ENCODE assay signal across 28 cellular contexts in the genomic region with DNA sequence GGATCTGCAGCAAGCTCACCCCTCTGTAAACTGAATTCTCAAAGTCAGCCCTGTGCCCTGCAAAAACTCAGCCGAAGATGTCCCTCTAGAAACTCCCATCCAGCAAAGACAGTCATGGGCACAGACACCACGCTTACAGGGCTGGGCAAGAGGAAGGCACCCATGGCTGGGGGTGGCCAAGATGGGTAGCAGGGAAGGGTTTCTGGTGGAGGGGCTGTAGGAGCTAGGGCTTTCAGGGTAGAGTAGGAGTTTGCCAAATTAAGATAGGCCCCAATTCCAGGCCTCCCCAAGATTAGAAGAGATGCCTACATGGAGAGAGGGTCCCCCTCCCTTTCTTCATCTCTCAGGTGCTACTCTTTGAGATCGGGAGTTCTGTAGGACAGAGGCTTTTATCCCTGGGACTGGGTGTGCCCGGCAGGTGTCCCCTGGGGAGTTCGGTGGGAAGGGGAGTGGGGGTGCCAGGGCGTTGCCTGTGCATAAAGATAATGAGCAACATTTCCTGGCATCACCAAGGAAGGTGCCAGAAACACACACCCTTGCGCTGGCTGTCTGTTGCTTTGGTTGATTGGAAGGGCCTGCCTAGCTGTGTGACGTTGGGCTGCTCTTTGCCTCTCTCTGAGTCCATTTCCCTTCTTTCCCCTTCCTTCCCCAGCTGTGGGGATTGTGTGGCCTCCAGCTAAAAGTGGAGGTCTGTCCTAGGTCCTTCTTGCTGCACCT. TPM values are rescaled to one million over a fixed set of nuclear protein-coding genes. Genes with fewer than 3 reads are reported as not detected.
DNase-seq lines count a peak whose midpoint lies in the region; TF ChIP-seq lines count a peak whose summit lies in the region.
"Had no signal": no experiment of that assay in that cellular context is flagged by ENCODE, and none has a peak within 500 bp of the region (broad histone marks: within the 10 kb centered on the region; RNA-seq: fewer than 3 reads in every experiment).

No MANE protein-coding gene starts in this region.

- no peak overlapping the region for H2BK5ac ChIP-seq in neuronal stem cell (ENCODE audit: low read length)

- H2BK120ac ChIP-seq in neuronal stem cell (ENCODE audit: low read depth, low read length) = no peak overlapping the region

- H3K27me3 ChIP-seq in neuronal stem cell (ENCODE audit: control insufficient read depth in 3 of 3, insufficient read depth in 3 of 3, low read depth in 1 of 3, low read length in 3 of 3) = no peaks in the 10 kb centered on the region
- H3K27me3 ChIP-seq: BLaER1 treated with 17β-estradiol and CSF1 and Interleukin-3, amounts not matched to agents 10 nM and 100 nM; SJCRH30 had no signal

- no peak overlapping the region for H3K23ac ChIP-seq in neuronal stem cell (ENCODE audit: low read depth, low read length, poor library complexity)

- no peak overlapping the region for H2AFZ ChIP-seq in neuronal stem cell (ENCODE audit: low read length)
- H2AFZ ChIP-seq: PC-9 had no signal

- WGBS in neuronal stem cell (ENCODE audit: extremely low coverage in 2 of 2, insufficient read length in 2 of 2, insufficient replicate concordance in 1 of 2), 2 donors = no CpG with 5 or more reads among the region's 8 CpGs

- no peaks in the 10 kb centered on the region for H3K36me3 ChIP-seq in neuronal stem cell (replicated peaks in 1 of 2; ENCODE audit: control insufficient read depth in 2 of 2, insufficient read depth in 2 of 2, low read length in 2 of 2)
- H3K36me3 ChIP-seq: BLaER1 treated with 17β-estradiol and CSF1 and Interleukin-3, amounts not matched to agents 10 nM and 100 nM; SJCRH30 had no signal

- peak overlapping the region; percentile 48 for H3K18ac ChIP-seq in neuronal stem cell (ENCODE audit: low read length)

- H2BK15ac ChIP-seq in neuronal stem cell (ENCODE audit: low read length) = no peak overlapping the region

- H3K9ac ChIP-seq in neuronal stem cell (ENCODE audit: low read depth, low read length, poor library complexity) = no peak overlapping the region
- H3K9ac ChIP-seq: BLaER1 treated with 17β-estradiol and CSF1 and Interleukin-3, amounts not matched to agents 10 nM and 100 nM had no signal

- no peak overlapping the region for H3K4ac ChIP-seq in neuronal stem cell (ENCODE audit: low read length)

- no peak overlapping the region for H3K27ac ChIP-seq in neuronal stem cell (replicated peaks; ENCODE audit: low read length)
- no peak overlapping the region for H3K27ac ChIP-seq in caudate nucleus (ENCODE audit: low read depth, low read length)
- H3K27ac ChIP-seq: A549; BLaER1 treated with 17β-estradiol and CSF1 and Interleukin-3, amounts not matched to agents 10 nM and 100 nM; PC-9; SJCRH30 had no signal

- no peaks in the 10 kb centered on the region for H3K9me3 Mint-ChIP-seq in endothelial cell (ENCODE audit: unreplicated experiment)
- H3K9me3 Mint-ChIP-seq: CD4-positive, alpha-beta T cell had no signal

- no peak overlapping the region for H4K91ac ChIP-seq in neuronal stem cell (ENCODE audit: low read depth, low read length, poor library complexity)

- H4K8ac ChIP-seq in neuronal stem cell (ENCODE audit: low read depth, low read length) = peak overlapping the region; percentile 17

- H3K4me1 Mint-ChIP-seq in endothelial cell (ENCODE audit: unreplicated experiment) = peaks cover 3% of the 10 kb centered on the region

- H3K4me1 ChIP-seq in neuronal stem cell (ENCODE audit: control insufficient read depth in 2 of 2, insufficient read depth in 1 of 2, low read depth in 1 of 2, low read length in 2 of 2) = no peaks in the 10 kb centered on the region
- H3K4me1 ChIP-seq: A549, SJCRH30 had no signal

- no peak overlapping the region for H2BK12ac ChIP-seq in neuronal stem cell (ENCODE audit: low read length)

- no peak overlapping the region for H3K4me2 ChIP-seq in neuronal stem cell (ENCODE audit: insufficient read depth, low read length, poor library complexity, severe bottlenecking)
- H3K4me2 ChIP-seq: A549; BLaER1 treated with 17β-estradiol and CSF1 and Interleukin-3, amounts not matched to agents 10 nM and 100 nM; PC-9 had no signal

- H3K27ac Mint-ChIP-seq in endothelial cell (ENCODE audit: unreplicated experiment) = peak overlapping the region; percentile 20
- H3K27ac Mint-ChIP-seq: CD4-positive, alpha-beta T cell had no signal

- H3K4me3 Mint-ChIP-seq in endothelial cell (ENCODE audit: unreplicated experiment) = no peak overlapping the region
- H3K4me3 Mint-ChIP-seq: CD4-positive, alpha-beta T cell had no signal

- H3K14ac ChIP-seq in neuronal stem cell (ENCODE audit: low read length) = no peak overlapping the region

- H3K79me1 ChIP-seq in neuronal stem cell (ENCODE audit: low read depth, low read length) = peaks cover 2% of the 10 kb centered on the region

- H3K27me3 Mint-ChIP-seq in endothelial cell (ENCODE audit: unreplicated experiment) = peaks cover 8% of the 10 kb centered on the region
- H3K27me3 Mint-ChIP-seq: CD4-positive, alpha-beta T cell had no signal

- no peaks in the 10 kb centered on the region for H3K9me3 ChIP-seq in neuronal stem cell (replicated peaks in 1 of 2; ENCODE audit: control insufficient read depth in 2 of 2, insufficient read depth in 1 of 2, low read depth in 1 of 2, low read length in 2 of 2)
- H3K9me3 ChIP-seq: A549; BLaER1 treated with 17β-estradiol and CSF1 and Interleukin-3, amounts not matched to agents 10 nM and 100 nM; SJCRH30 had no signal

- DNase-seq in NCI-H69 (lab: John Stamatoyannopoulos, UW) (peak; percentile 78), endothelial cell (ENCODE audit: low spot score) (no peak), neuronal stem cell (ENCODE audit: low spot score) (no peak), caudate nucleus (lab: John Stamatoyannopoulos, UW) (no peak), cortex of kidney (lab: John Stamatoyannopoulos, UW) (no peak)
- DNase-seq in stimulated activated CD4-positive, alpha-beta T cell treated with anti-CD3 and anti-CD28 coated beads, Interleukin-2, amount 100 ng/mL, for 48 hours = no peak
- DNase-seq in NK-92 treated with Interleukin-12 subunit alpha and Interleukin-12 subunit beta, amount 100 ng/mL, for 24 hours (lab: John Stamatoyannopoulos, UW) = no peak
- DNase-seq: AML-193; CD4-positive, alpha-beta T cell; COR-L47; DMS53; Karpas-422; NCI-H1092; NCI-H1417 treated with DMSO at 0.1 percent for 48 hours; NCI-H1694 treated with DMSO at 0.1 percent for 48 hours; NCI-H2081; NCI-H2171; NCI-H345; NCI-H510A treated with DMSO at 0.1 percent for 48 hours; NCI-H774; PC-9; SJCRH30 had no signal

- peak overlapping the region; percentile 37 for H2AK5ac ChIP-seq in neuronal stem cell (ENCODE audit: low read depth, low read length)

- no peak overlapping the region for H3K4me3 ChIP-seq in neuronal stem cell (ENCODE audit: low read length in 2 of 2)
- H3K4me3 ChIP-seq: A549; BLaER1 treated with 17β-estradiol and CSF1 and Interleukin-3, amounts not matched to agents 10 nM and 100 nM; PC-9; SJCRH30 had no signal

- no peak for TF ChIP-seq CTCF in endothelial cell (IDR thresholded peaks at IDR 0.05; ENCODE audit: unreplicated experiment)

- no peaks in the 10 kb centered on the region for H3K36me3 Mint-ChIP-seq in endothelial cell (ENCODE audit: low read depth, unreplicated experiment)

RNA-seq across cellular contexts. Expression of gene NRTN, which starts 9.4 kb away (rescaled TPM):
- 0.56 TPM for total RNA-seq in endothelial cell (ENCODE audit: unreplicated experiment)
- 8.2 TPM for polyA plus RNA-seq in neuronal stem cell (2013, experiment 1 of 2)
- 7.9 TPM for polyA plus RNA-seq in neuronal stem cell (2013, experiment 2 of 2)
- total RNA-seq: HT-29, RPMI7951 had no signal

RNA-seq across cellular contexts. Expression of gene DUS3L, which starts 23.3 kb away (rescaled TPM):
- 16.2 TPM for total RNA-seq in endothelial cell (ENCODE audit: unreplicated experiment)
- 11.6 TPM for polyA plus RNA-seq in neuronal stem cell (2013, experiment 1 of 2)
- polyA plus RNA-seq in neuronal stem cell (2013, experiment 2 of 2) = 10.8 TPM

RNA-seq across cellular contexts. Expression of gene FUT6, which starts 25.2 kb away (rescaled TPM):
- total RNA-seq in endothelial cell (ENCODE audit: unreplicated experiment) = 0.18 TPM
- polyA plus RNA-seq in neuronal stem cell (2013, experiment 1 of 2) = 0.11 TPM
- 0.06 TPM for polyA plus RNA-seq in neuronal stem cell (2013, experiment 2 of 2)
- total RNA-seq: H4, HT-29, Right ventricle myocardium inferior, RPMI7951 had no signal
- polyA plus RNA-seq: A549 had no signal

RNA-seq across cellular contexts. Expression of gene PRR22, which starts 29.7 kb away (rescaled TPM):
- total RNA-seq in endothelial cell (ENCODE audit: unreplicated experiment) = 2.2 TPM
- polyA plus RNA-seq in neuronal stem cell (2013, experiment 1 of 2) = 0.68 TPM
- polyA plus RNA-seq in neuronal stem cell (2013, experiment 2 of 2) = 0.62 TPM

RNA-seq across cellular contexts. Expression of gene FUT3, which starts 37.0 kb away (rescaled TPM):
- 1.4 TPM for total RNA-seq in endothelial cell (ENCODE audit: unreplicated experiment)
- polyA plus RNA-seq in neuronal stem cell (2013, experiment 1 of 2) = 1.4 TPM
- 1.3 TPM for polyA plus RNA-seq in neuronal stem cell (2013, experiment 2 of 2)
- total RNA-seq: H4, Right ventricle myocardium inferior, RPMI7951 had no signal
